Comparison of ENCODE assay signal across 23 cellular contexts in genomic region chr3:69647081-69647480, GRCh38.
"Had no signal": no experiment of that assay in that cellular context is flagged by ENCODE, and none has a peak within 500 bp of the region (broad histone marks: within the 10 kb centered on the region; RNA-seq: fewer than 3 reads in every experiment).

No MANE protein-coding gene starts in this region.

- H3K4me1 ChIP-seq: right lobe of liver, testis had no signal

- H3K9me3 ChIP-seq: left lung, lower lobe of right lung, ovary, right atrium auricular region, right lobe of liver, stomach, testis, thyroid gland, upper lobe of right lung had no signal

- DNase-seq: hippocampal formation; immature natural killer cell; left colon; left lung; lower lobe of right lung; mesendoderm; naive thymus-derived CD4-positive, alpha-beta T cell; ovary; right lobe of liver; stimulated activated CD4-positive, alpha-beta T cell treated with anti-CD3 and anti-CD28 coated beads, Interleukin-12 subunit alpha, Interleukin-12 subunit beta, amount 100 ng/mL, for 4 hours; stimulated activated CD4-positive, alpha-beta T cell treated with anti-CD3 and anti-CD28 coated beads, Interleukin-15, amount 100 ng/mL, for 24 hours; stimulated activated CD4-positive, alpha-beta T cell treated with anti-CD3 and anti-CD28 coated beads, Interleukin-2, amount 100 ng/mL, for 24 hours; stimulated activated CD4-positive, alpha-beta T cell treated with anti-CD3 and anti-CD28 coated beads, Interleukin-4, amount 100 ng/mL, for 1 hour; stimulated activated naive B cell treated with anti-CD40 and anti-IgM and Interleukin-4, amounts not matched to agents 10 μg/mL and 1 μg/mL and 100 μg/mL, for 72 hours; stimulated activated naive CD8-positive, alpha-beta T cell treated with anti-CD3 and anti-CD28 coated beads, Interleukin-15, Interleukin-2, amounts not matched to agents 100 U/mL and 50 U/mL, for 24 hours; stomach; testis; thyroid gland; trophoblast cell; upper lobe of right lung had no signal

- H3K27me3 ChIP-seq: left lung, ovary, right atrium auricular region, right lobe of liver, stomach, testis, thyroid gland, upper lobe of right lung had no signal

- H3K4me3 ChIP-seq: left lung, lower lobe of right lung, ovary, right atrium auricular region, right lobe of liver, skin epidermis, stomach, testis, thyroid gland, upper lobe of right lung had no signal

- H3K36me3 ChIP-seq: left lung, lower lobe of right lung, ovary, right atrium auricular region, right lobe of liver, stomach, thyroid gland, upper lobe of right lung had no signal

- ATAC-seq: left lung; lower lobe of right lung; naive thymus-derived CD4-positive, alpha-beta T cell; natural killer cell treated with Interleukin-12 subunit alpha and Interleukin-12 subunit beta and Interleukin-15 and Interleukin-18, amount 100 ng/mL, for 72 hours; right lobe of liver; stimulated activated naive CD8-positive, alpha-beta T cell treated with anti-CD3 and anti-CD28 coated beads, Interleukin-15, Interleukin-2, amounts not matched to agents 100 U/mL and 50 U/mL, for 24 hours; upper lobe of right lung had no signal

- H3K27ac ChIP-seq: left lung, lower lobe of right lung, ovary, right atrium auricular region, right lobe of liver, skin epidermis, stomach, testis, thyroid gland, upper lobe of right lung had no signal
